19 cellular contexts compared by ENCODE assay signal in genomic region chr5:129820-130219, GRCh38. TPM values are rescaled to one million over a fixed set of nuclear protein-coding genes. Genes with fewer than 3 reads are reported as not detected.
DNase-seq lines count a peak whose midpoint lies in the region; ATAC-seq and TF ChIP-seq lines count a peak whose summit lies in the region.
"Had no signal": no experiment of that assay in that cellular context is flagged by ENCODE, and none has a peak within 500 bp of the region (broad histone marks: within the 10 kb centered on the region; RNA-seq: fewer than 3 reads in every experiment).

No MANE protein-coding gene starts in this region.

- H4K20me1 ChIP-seq in Karpas-422 (ENCODE audit: insufficient read depth, low read depth, low read length) = no peaks in the 10 kb centered on the region

- peaks cover 10 to 27% of the 10 kb centered on the region in 2 donors for H3K27me3 Mint-ChIP-seq in natural killer cell (ENCODE audit: low read depth in 2 of 2)
- H3K27me3 Mint-ChIP-seq: type B pancreatic cell had no signal

- ATAC-seq in GM19455 (IDR thresholded peaks at IDR 0.05; ENCODE audit: unreplicated experiment) (no peak), natural killer cell (no peak)
- ATAC-seq: body of pancreas, heart right ventricle, left lobe of liver had no signal

- peaks cover 10% of the 10 kb centered on the region for H3K36me3 Mint-ChIP-seq in natural killer cell

- H3K4me1 Mint-ChIP-seq in natural killer cell = no peaks in the 10 kb centered on the region
- H3K4me1 Mint-ChIP-seq: naive B cell had no signal

- H3K4me1 ChIP-seq in Karpas-422 (ENCODE audit: low read length) = no peaks in the 10 kb centered on the region
- H3K4me1 ChIP-seq: body of pancreas, heart right ventricle had no signal

- peaks cover 4 to 8% of the 10 kb centered on the region in 2 donors for H3K9me3 Mint-ChIP-seq in natural killer cell
- H3K9me3 Mint-ChIP-seq: type B pancreatic cell had no signal

- H3K79me2 ChIP-seq in Karpas-422 (ENCODE audit: low read length) = no peaks in the 10 kb centered on the region

- intact Hi-C loops in natural killer cell (cut with micrococcal nuclease) = no loop called here

- no peaks in the 10 kb centered on the region for H3K36me3 ChIP-seq in Karpas-422 (ENCODE audit: insufficient read depth, low read length)
- H3K36me3 ChIP-seq: heart right ventricle had no signal

- no peak overlapping the region for H3K27ac ChIP-seq in Karpas-422 (ENCODE audit: low read length)
- H3K27ac ChIP-seq: body of pancreas, heart right ventricle had no signal

- no peak overlapping the region for H3K4me3 Mint-ChIP-seq in natural killer cell
- H3K4me3 Mint-ChIP-seq: activated CD4-positive, alpha-beta memory T cell treated with anti-CD3 and anti-CD28 coated beads for 36 hours; naive B cell; type B pancreatic cell had no signal

- H3K27me3 ChIP-seq in Karpas-422 (ENCODE audit: low read length) = 0 out of 2 replicates have a peak, but pooled peaks cover 5% of the 10 kb centered on the region
- H3K27me3 ChIP-seq: body of pancreas had no signal

- peak; percentile 23 for DNase-seq in Daoy (ENCODE audit: low read depth)
- peak; percentile 82 for DNase-seq in LHCN-M2 (ENCODE audit: low read depth)
- DNase-seq in choroid plexus epithelial cell (ENCODE audit: low read depth) = peak; percentile 81
- DNase-seq in myocyte (ENCODE audit: low read depth) = peak; percentile 49
- no peak for DNase-seq in SKM-1 (lab: John Stamatoyannopoulos, UW; ENCODE audit: unreplicated experiment)
- DNase-seq in natural killer cell = no peak
- DNase-seq in Karpas-422 = no peak
- DNase-seq: activated CD4-positive, alpha-beta memory T cell treated with anti-CD3 and anti-CD28 coated beads for 36 hours; body of pancreas; C1 segment of cervical spinal cord; heart right ventricle; naive B cell; NCI-H1694; Right ventricle myocardium superior; stimulated activated CD4-positive, alpha-beta T cell treated with anti-CD3 and anti-CD28 coated beads, Interleukin-2, amount 100 ng/mL, for 48 hours; T1000 had no signal

- H2AFZ ChIP-seq in Karpas-422 (ENCODE audit: low read length) = no peak overlapping the region

- TF ChIP-seq CTCF in choroid plexus epithelial cell (conservative IDR thresholded peaks at IDR 0.05; ENCODE audit: low read depth, low read length) (no peak), natural killer cell (IDR thresholded peaks at IDR 0.05) (no peak)

- peaks cover 14% of the 10 kb centered on the region for H3K9me3 ChIP-seq in Karpas-422 (ENCODE audit: low read length)
- H3K9me3 ChIP-seq: body of pancreas had no signal

- H3K27ac Mint-ChIP-seq in natural killer cell = no peak overlapping the region
- H3K27ac Mint-ChIP-seq: activated CD4-positive, alpha-beta memory T cell treated with anti-CD3 and anti-CD28 coated beads for 36 hours; naive B cell; type B pancreatic cell had no signal

- H3K4me3 ChIP-seq in choroid plexus epithelial cell (ENCODE audit: low read depth, low read length) = no peak overlapping the region
- no peak overlapping the region for H3K4me3 ChIP-seq in Karpas-422 (ENCODE audit: low read length)
- H3K4me3 ChIP-seq: body of pancreas, heart right ventricle had no signal

- H3K4me2 ChIP-seq in Karpas-422 (ENCODE audit: low read depth, low read length, poor library complexity, severe bottlenecking) = no peak overlapping the region

- H3K9me2 ChIP-seq in Karpas-422 (replicated peaks; ENCODE audit: insufficient read depth, low read length) = no peaks in the 10 kb centered on the region

- no peak overlapping the region for H3K9ac ChIP-seq in Karpas-422 (ENCODE audit: low read length)

RNA-seq across cellular contexts. Expression of gene PLEKHG4B, which starts 37.9 kb away (rescaled TPM):
- 9.0 and 13.5 TPM in 2 replicates for total RNA-seq in Daoy (2014; rRNA removed; shearing (Covaris generic))
- 0.06 and 0.38 TPM in 2 replicates for total RNA-seq in LHCN-M2 (2014; rRNA removed)
- 0.18 TPM for polyA plus RNA-seq in LHCN-M2 (2012)
- 0.08 and 0.16 TPM in 2 replicates for total RNA-seq in myocyte
- polyA plus RNA-seq in myocyte (2012) = 0.06 TPM
- total RNA-seq in natural killer cell = under 1 TPM in 1 of 3 donors, not detected in 2; 0.07 TPM
- not detected in 2 replicates for total RNA-seq in Karpas-422 (2014; rRNA removed; shearing (Covaris generic); ENCODE audit: low replicate concordance)
- total RNA-seq: activated CD4-positive, alpha-beta memory T cell treated with anti-CD3 and anti-CD28 coated beads for 36 hours; Right ventricle myocardium superior had no signal

Comparison
In these comparisons a context has a peak if more than half of its experiments do, and no peak if none do; other contexts are left out.
1. DNase-seq: peak in Daoy (single experiment), LHCN-M2 (single experiment), choroid plexus epithelial cell (single experiment) and myocyte (single experiment); none in SKM-1 (single experiment), natural killer cell (single experiment) and Karpas-422 (single experiment).